In the genomic region with DNA sequence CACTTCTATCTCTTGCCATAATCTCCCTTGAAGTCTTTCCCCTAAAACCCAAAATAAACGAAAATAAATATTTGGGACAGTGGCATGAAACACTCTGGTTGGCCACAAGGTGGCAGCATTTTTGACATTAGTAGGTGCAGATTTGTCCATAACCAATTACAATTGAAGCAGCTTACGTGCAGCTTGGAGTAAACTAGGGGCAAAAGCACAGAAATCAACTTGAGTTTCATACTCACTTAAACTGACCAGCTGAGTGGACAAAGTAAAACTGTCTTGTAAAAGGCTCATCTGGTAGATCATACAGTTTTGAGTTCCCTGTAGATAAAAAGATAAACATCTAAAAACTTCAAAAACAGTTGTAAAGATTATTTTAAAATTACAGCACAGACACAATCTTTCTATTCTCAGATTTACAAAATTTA, we compare ENCODE assay signal across 8 cellular contexts. TPM values are rescaled to one million over a fixed set of nuclear protein-coding genes. Genes with fewer than 3 reads are reported as not detected.
DNase-seq lines count a peak whose midpoint lies in the region; ATAC-seq and TF ChIP-seq lines count a peak whose summit lies in the region.

No MANE protein-coding gene starts in this region.

- H3K36me3 ChIP-seq in DND-41 (ENCODE audit: insufficient read depth, low read length): peaks cover 75% of the 10 kb centered on the region
- H3K36me3 ChIP-seq in PC-9 (ENCODE audit: low read depth): peaks cover 22% of the 10 kb centered on the region
- peaks cover 7 to 100% (median 96%) of the 10 kb centered on the region in 9 donors for H3K36me3 ChIP-seq in heart left ventricle

- no peak for TF ChIP-seq EP300 in Ishikawa (IDR thresholded peaks at IDR 0.05; ENCODE audit: borderline replicate concordance)

- H4K20me1 ChIP-seq in DND-41 (ENCODE audit: insufficient read depth, low read length) (no peaks in the 10 kb centered on the region), PC-9 (ENCODE audit: insufficient read depth) (no peaks in the 10 kb centered on the region)

- intact Hi-C loops in PC-9 (cut with micrococcal nuclease; ENCODE audit: unreplicated experiment) (no loop called here), heart left ventricle (cut with DNase I) (loop anchor here in 4 of 10 donors (2.0 to 10.0 kb wide), 4 partner anchors 19 to 515 kb away; a partner anchor contains a TSS)

- peaks cover 6% of the 10 kb centered on the region; the same call in 1 of the 2 replicates for H3F3A ChIP-seq in PC-9 (ENCODE audit: insufficient read depth, low read depth)

- no TSS peak for BruUV-seq in PC-9 (replicated peaks; lab: Mats Ljungman, UMichigan)

- H2AFZ ChIP-seq in DND-41 (ENCODE audit: low read depth, low read length): no peak overlapping the region
- no peak overlapping the region for H2AFZ ChIP-seq in PC-9

- H3K4me3 ChIP-seq in DND-41 (ENCODE audit: low read depth in 1 of 2, low read length in 2 of 2): no peak overlapping the region
- no peak overlapping the region for H3K4me3 ChIP-seq in PC-9
- H3K4me3 ChIP-seq in heart left ventricle: no peak overlapping the region
- H3K4me3 ChIP-seq in retinal pigment epithelial cell (ENCODE audit: low read length): no peak overlapping the region

- WGBS in heart left ventricle, 4 donors: 4 to 11% (median 10%) methylated on average over 2 of the region's 2 CpGs

- CTCF ChIA-PET in PC-9 (lab: Charles Lee): interaction anchor here (0.6 kb wide), 1 partner anchor 375 kb away, joined by 5 read pairs; no protein-coding TSS in a partner anchor

- TF ChIP-seq CTCF in DND-41 (IDR thresholded peaks at IDR 0.05; ENCODE audit: borderline replicate concordance, extremely low read depth, low read length, poor library complexity, severe bottlenecking): peak; percentile 85
- TF ChIP-seq CTCF in PC-9 (conservative IDR thresholded peaks at IDR 0.05): peak; percentile 90
- TF ChIP-seq CTCF in heart left ventricle (IDR thresholded peaks at IDR 0.05): peak; percentile 69 to 89 (median 80)
- TF ChIP-seq CTCF in retinal pigment epithelial cell (conservative IDR thresholded peaks at IDR 0.05; ENCODE audit: low read depth, low read length): peak; percentile 76

- H3K4me1 ChIP-seq in DND-41 (ENCODE audit: insufficient read depth, low read length): no peaks in the 10 kb centered on the region
- H3K4me1 ChIP-seq in PC-9 (replicated peaks; ENCODE audit: insufficient read depth): no peaks in the 10 kb centered on the region
- H3K4me1 ChIP-seq in heart left ventricle: no peaks in the 10 kb centered on the region

- H3K27ac ChIP-seq in DND-41 (ENCODE audit: low read length): no peak overlapping the region
- no peak overlapping the region for H3K27ac ChIP-seq in PC-9
- no peak overlapping the region for H3K27ac ChIP-seq in heart left ventricle

- H3K9me3 ChIP-seq in DND-41 (ENCODE audit: insufficient read depth, low read length, severe bottlenecking) (no peaks in the 10 kb centered on the region), PC-9 (ENCODE audit: insufficient read depth, low read depth) (no peaks in the 10 kb centered on the region), heart left ventricle (no peaks in the 10 kb centered on the region)

- peak; percentile 61 for TF ChIP-seq RAD21 in Ishikawa (IDR thresholded peaks at IDR 0.05; ENCODE audit: low read depth)

- no peaks in the 10 kb centered on the region for H3K9me2 ChIP-seq in PC-9 (ENCODE audit: insufficient read depth)

- no peak overlapping the region for H3K9ac ChIP-seq in DND-41 (ENCODE audit: low read depth, low read length)

- DNase-seq in DND-41: peak; percentile 46
- DNase-seq in PC-9: peak in 1 of 2 experiments; percentile 13
- peak; percentile 27 for DNase-seq in activated naive CD4-positive, alpha-beta T cell treated with anti-CD3 and anti-CD28 coated beads, Interleukin-2, amount 50 U/mL, for 16 hours
- no peak for DNase-seq in heart left ventricle
- peak; percentile 31 for DNase-seq in retinal pigment epithelial cell (ENCODE audit: low read depth)

- ATAC-seq in DND-41 (ENCODE audit: insufficient read depth, low read depth) (peak; percentile 80), heart left ventricle (peak in 2 of 4 donors; percentile 39 to 52), GM18861 (IDR thresholded peaks at IDR 0.05; ENCODE audit: unreplicated experiment) (no peak), HG02840 (IDR thresholded peaks at IDR 0.05; ENCODE audit: low FRiP score, unreplicated experiment) (no peak)

- POLR2A ChIA-PET in PC-9 (lab: Charles Lee; ENCODE audit: unreplicated experiment): interaction anchor here (0.7 kb wide), 2 partner anchors 92 to 517 kb away, joined by 3 to 4 read pairs; a partner anchor contains a TSS

- H3K4me2 ChIP-seq in DND-41 (ENCODE audit: insufficient read depth, low read length): no peak overlapping the region
- H3K4me2 ChIP-seq in PC-9: no peak overlapping the region

- H3K79me2 ChIP-seq in DND-41 (ENCODE audit: insufficient read depth, low read length): no peaks in the 10 kb centered on the region
- no peaks in the 10 kb centered on the region for H3K79me2 ChIP-seq in PC-9 (ENCODE audit: low read depth)

- H3K27me3 ChIP-seq in DND-41 (ENCODE audit: insufficient read depth, low read length, poor library complexity) (no peaks in the 10 kb centered on the region), PC-9 (ENCODE audit: insufficient read depth, low read depth) (no peaks in the 10 kb centered on the region), heart left ventricle (no peaks in the 10 kb centered on the region)

- TF ChIP-seq POLR2A in heart left ventricle (IDR thresholded peaks at IDR 0.05): no peak

TF ChIP-seq in Ishikawa, 13 proteins besides CTCF, POLR2A, EP300 and RAD21:
- TF ChIP-seq YY1 (IDR thresholded peaks at IDR 0.05; ENCODE audit: low read depth) (no peak), TCF12 (IDR thresholded peaks at IDR 0.05; ENCODE audit: low read depth) (no peak), NFIC (IDR thresholded peaks at IDR 0.05) (no peak), EGR1 (IDR thresholded peaks at IDR 0.05) (no peak), CREB1 (IDR thresholded peaks at IDR 0.05; ENCODE audit: low read depth) (no peak), CEBPB (IDR thresholded peaks at IDR 0.05) (no peak)
- TF ChIP-seq, protein P1, sequence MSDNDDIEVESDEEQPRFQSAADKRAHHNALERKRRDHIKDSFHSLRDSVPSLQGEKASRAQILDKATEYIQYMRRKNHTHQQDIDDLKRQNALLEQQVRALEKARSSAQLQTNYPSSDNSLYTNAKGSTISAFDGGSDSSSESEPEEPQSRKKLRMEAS (IDR thresholded peaks at IDR 0.05): no peak
- TF ChIP-seq, protein P2, sequence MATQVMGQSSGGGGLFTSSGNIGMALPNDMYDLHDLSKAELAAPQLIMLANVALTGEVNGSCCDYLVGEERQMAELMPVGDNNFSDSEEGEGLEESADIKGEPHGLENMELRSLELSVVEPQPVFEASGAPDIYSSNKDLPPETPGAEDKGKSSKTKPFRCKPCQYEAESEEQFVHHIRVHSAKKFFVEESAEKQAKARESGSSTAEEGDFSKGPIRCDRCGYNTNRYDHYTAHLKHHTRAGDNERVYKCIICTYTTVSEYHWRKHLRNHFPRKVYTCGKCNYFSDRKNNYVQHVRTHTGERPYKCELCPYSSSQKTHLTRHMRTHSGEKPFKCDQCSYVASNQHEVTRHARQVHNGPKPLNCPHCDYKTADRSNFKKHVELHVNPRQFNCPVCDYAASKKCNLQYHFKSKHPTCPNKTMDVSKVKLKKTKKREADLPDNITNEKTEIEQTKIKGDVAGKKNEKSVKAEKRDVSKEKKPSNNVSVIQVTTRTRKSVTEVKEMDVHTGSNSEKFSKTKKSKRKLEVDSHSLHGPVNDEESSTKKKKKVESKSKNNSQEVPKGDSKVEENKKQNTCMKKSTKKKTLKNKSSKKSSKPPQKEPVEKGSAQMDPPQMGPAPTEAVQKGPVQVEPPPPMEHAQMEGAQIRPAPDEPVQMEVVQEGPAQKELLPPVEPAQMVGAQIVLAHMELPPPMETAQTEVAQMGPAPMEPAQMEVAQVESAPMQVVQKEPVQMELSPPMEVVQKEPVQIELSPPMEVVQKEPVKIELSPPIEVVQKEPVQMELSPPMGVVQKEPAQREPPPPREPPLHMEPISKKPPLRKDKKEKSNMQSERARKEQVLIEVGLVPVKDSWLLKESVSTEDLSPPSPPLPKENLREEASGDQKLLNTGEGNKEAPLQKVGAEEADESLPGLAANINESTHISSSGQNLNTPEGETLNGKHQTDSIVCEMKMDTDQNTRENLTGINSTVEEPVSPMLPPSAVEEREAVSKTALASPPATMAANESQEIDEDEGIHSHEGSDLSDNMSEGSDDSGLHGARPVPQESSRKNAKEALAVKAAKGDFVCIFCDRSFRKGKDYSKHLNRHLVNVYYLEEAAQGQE (IDR thresholded peaks at IDR 0.05; ENCODE audit: low read depth): no peak
TF ChIP-seq in Ishikawa: peak in this region for 0.

RNA-seq across cellular contexts. Expression of a gene that starts 18.8 kb away (rescaled TPM):
- total RNA-seq in PC-9 (2021) (84.4 and 127 TPM in 2 replicates), heart left ventricle (100 to 1,000 TPM in 6 of 9 donors, 10 to 100 TPM in 3; 94.3 to 270 (median 146) TPM)
- 100 to 1,000 TPM; 239 to 331 TPM for polyA plus RNA-seq in heart left ventricle

Comparison
In these comparisons a context has a peak if more than half of its experiments do, and no peak if none do; other contexts are left out.
1. DNase-seq: peak in DND-41 (single experiment), activated naive CD4-positive, alpha-beta T cell treated with anti-CD3 and anti-CD28 coated beads, Interleukin-2, amount 50 U/mL, for 16 hours (single experiment) and retinal pigment epithelial cell (single experiment); none in heart left ventricle (0 of 5).
2. Peak in every context shown above with its lines, with median percentiles within 50 percentile points of each other: CTCF ChIP-seq.